Comparison of ENCODE assay signal across 13 cellular contexts in the genomic region with DNA sequence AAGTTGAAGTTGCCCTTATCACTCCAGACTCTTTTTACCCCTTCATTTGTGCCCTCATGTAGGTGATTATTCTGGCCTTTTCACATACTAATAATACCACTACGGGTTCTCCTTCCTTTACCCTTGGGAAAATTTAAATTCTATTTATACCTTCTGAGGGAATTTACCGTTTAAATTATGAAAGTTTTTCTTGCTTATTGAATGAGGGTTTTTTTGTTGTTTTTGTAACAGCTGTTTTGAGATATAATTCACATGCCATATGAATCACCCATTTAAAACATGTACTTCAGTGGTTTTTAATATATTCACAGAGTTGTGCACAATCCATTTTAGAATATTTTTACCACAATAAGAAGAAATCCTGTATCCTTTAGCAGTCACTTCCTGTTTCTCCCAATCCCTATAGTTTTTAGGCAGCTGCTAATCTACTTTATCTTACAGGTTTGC. TPM values are rescaled to one million over a fixed set of nuclear protein-coding genes. Genes with fewer than 3 reads are reported as not detected.
DNase-seq lines count a peak whose midpoint lies in the region; ATAC-seq and TF ChIP-seq lines count a peak whose summit lies in the region.
"Had no signal": no experiment of that assay in that cellular context is flagged by ENCODE, and none has a peak within 500 bp of the region (broad histone marks: within the 10 kb centered on the region; RNA-seq: fewer than 3 reads in every experiment).

No MANE protein-coding gene starts in this region.

- DNase-seq in activated T-cell treated with anti-CD3 and anti-CD28 coated beads, Interleukin-2, amount 50 U/mL, for 24 hours: no peak
- no peak for DNase-seq in activated T-cell treated with anti-CD3 and anti-CD28 coated beads, Interleukin-2, amount 50 U/mL, for 1 hour
- DNase-seq in SJCRH30 (peak in 1 of 2 experiments; percentile 23), fibroblast of gingiva (ENCODE audit: low read depth) (peak; percentile 36), NCI-H2171 treated with DMSO at 0.1 percent for 48 hours (lab: John Stamatoyannopoulos, UW) (no peak), nephron progenitor cell (no peak), hypothalamus (lab: John Stamatoyannopoulos, UW) (no peak)
- no peak for DNase-seq in stimulated activated effector memory CD8-positive, alpha-beta T cell treated with anti-CD3 and anti-CD28 coated beads, Interleukin-12 subunit alpha, Interleukin-12 subunit beta, amount 100 ng/mL, for 72 hours (ENCODE audit: low spot score in 2 of 2)
- DNase-seq: activated CD8-positive, alpha-beta memory T cell treated with anti-CD3 and anti-CD28 coated beads, Interleukin-2, amount 50 U/mL, for 48 hours; NCI-H146; ovary; upper lobe of left lung had no signal

- H3K4me1 Mint-ChIP-seq in activated T-cell treated with anti-CD3 and anti-CD28 coated beads, Interleukin-2, amount 50 U/mL, for 24 hours (ENCODE audit: low read depth): peaks cover 82% of the 10 kb centered on the region
- H3K4me1 Mint-ChIP-seq in stimulated activated effector memory CD8-positive, alpha-beta T cell treated with anti-CD3 and anti-CD28 coated beads, Interleukin-12 subunit alpha, Interleukin-12 subunit beta, amount 100 ng/mL, for 72 hours: peaks cover 53% of the 10 kb centered on the region
- H3K4me1 Mint-ChIP-seq in nephron progenitor cell: peaks cover 24% of the 10 kb centered on the region

- no peaks in the 10 kb centered on the region for H3K36me3 ChIP-seq in SJCRH30
- H3K36me3 ChIP-seq: ovary had no signal

- H3K27ac ChIP-seq in SJCRH30: peak overlapping the region; percentile 2; the same call in 1 of the 2 replicates
- H3K27ac ChIP-seq: ovary, upper lobe of left lung had no signal

- peaks cover 24% of the 10 kb centered on the region for H3K36me3 Mint-ChIP-seq in activated T-cell treated with anti-CD3 and anti-CD28 coated beads, Interleukin-2, amount 50 U/mL, for 24 hours (ENCODE audit: low read depth)
- peaks cover 11% of the 10 kb centered on the region for H3K36me3 Mint-ChIP-seq in stimulated activated effector memory CD8-positive, alpha-beta T cell treated with anti-CD3 and anti-CD28 coated beads, Interleukin-12 subunit alpha, Interleukin-12 subunit beta, amount 100 ng/mL, for 72 hours
- peaks cover 34% of the 10 kb centered on the region for H3K36me3 Mint-ChIP-seq in nephron progenitor cell (ENCODE audit: low read depth)

- no peak for TF ChIP-seq CTCF in nephron progenitor cell (IDR thresholded peaks at IDR 0.05)

- H3K9me3 Mint-ChIP-seq in activated T-cell treated with anti-CD3 and anti-CD28 coated beads, Interleukin-2, amount 50 U/mL, for 24 hours: no peaks in the 10 kb centered on the region
- no peaks in the 10 kb centered on the region for H3K9me3 Mint-ChIP-seq in stimulated activated effector memory CD8-positive, alpha-beta T cell treated with anti-CD3 and anti-CD28 coated beads, Interleukin-12 subunit alpha, Interleukin-12 subunit beta, amount 100 ng/mL, for 72 hours
- H3K9me3 Mint-ChIP-seq in nephron progenitor cell: no peaks in the 10 kb centered on the region
- H3K9me3 Mint-ChIP-seq: brain had no signal

- H3K9me3 ChIP-seq in SJCRH30 (replicated peaks): no peaks in the 10 kb centered on the region
- H3K9me3 ChIP-seq: ovary, upper lobe of left lung had no signal

- no peak for ATAC-seq in stimulated activated effector memory CD8-positive, alpha-beta T cell treated with anti-CD3 and anti-CD28 coated beads, Interleukin-12 subunit alpha, Interleukin-12 subunit beta, amount 100 ng/mL, for 72 hours

- no peaks in the 10 kb centered on the region for H3K27me3 ChIP-seq in SJCRH30
- H3K27me3 ChIP-seq: ovary, upper lobe of left lung had no signal

- no peaks in the 10 kb centered on the region for H3K27me3 Mint-ChIP-seq in activated T-cell treated with anti-CD3 and anti-CD28 coated beads, Interleukin-2, amount 50 U/mL, for 24 hours
- no peaks in the 10 kb centered on the region for H3K27me3 Mint-ChIP-seq in nephron progenitor cell (ENCODE audit: low read depth, poor library complexity)
- H3K27me3 Mint-ChIP-seq: brain had no signal

- H3K27ac Mint-ChIP-seq in activated T-cell treated with anti-CD3 and anti-CD28 coated beads, Interleukin-2, amount 50 U/mL, for 24 hours: peak overlapping the region; percentile 28
- H3K27ac Mint-ChIP-seq in stimulated activated effector memory CD8-positive, alpha-beta T cell treated with anti-CD3 and anti-CD28 coated beads, Interleukin-12 subunit alpha, Interleukin-12 subunit beta, amount 100 ng/mL, for 72 hours: peak overlapping the region; percentile 17
- H3K27ac Mint-ChIP-seq in nephron progenitor cell: no peak overlapping the region

- H3K4me3 ChIP-seq in SJCRH30: no peak overlapping the region
- H3K4me3 ChIP-seq: ovary, upper lobe of left lung had no signal

- H3K4me3 Mint-ChIP-seq in activated T-cell treated with anti-CD3 and anti-CD28 coated beads, Interleukin-2, amount 50 U/mL, for 24 hours: no peak overlapping the region
- H3K4me3 Mint-ChIP-seq in stimulated activated effector memory CD8-positive, alpha-beta T cell treated with anti-CD3 and anti-CD28 coated beads, Interleukin-12 subunit alpha, Interleukin-12 subunit beta, amount 100 ng/mL, for 72 hours: no peak overlapping the region
- no peak overlapping the region for H3K4me3 Mint-ChIP-seq in nephron progenitor cell
- H3K4me3 Mint-ChIP-seq: brain had no signal

- H3K4me1 ChIP-seq in SJCRH30: peaks cover 25% of the 10 kb centered on the region

RNA-seq across cellular contexts. Expression of gene EML4, which starts 54.7 kb away (rescaled TPM):
- 117 and 128 TPM in 2 replicates for total RNA-seq in SJCRH30 (2014; rRNA removed; shearing (Covaris generic))
